In the genomic region with DNA sequence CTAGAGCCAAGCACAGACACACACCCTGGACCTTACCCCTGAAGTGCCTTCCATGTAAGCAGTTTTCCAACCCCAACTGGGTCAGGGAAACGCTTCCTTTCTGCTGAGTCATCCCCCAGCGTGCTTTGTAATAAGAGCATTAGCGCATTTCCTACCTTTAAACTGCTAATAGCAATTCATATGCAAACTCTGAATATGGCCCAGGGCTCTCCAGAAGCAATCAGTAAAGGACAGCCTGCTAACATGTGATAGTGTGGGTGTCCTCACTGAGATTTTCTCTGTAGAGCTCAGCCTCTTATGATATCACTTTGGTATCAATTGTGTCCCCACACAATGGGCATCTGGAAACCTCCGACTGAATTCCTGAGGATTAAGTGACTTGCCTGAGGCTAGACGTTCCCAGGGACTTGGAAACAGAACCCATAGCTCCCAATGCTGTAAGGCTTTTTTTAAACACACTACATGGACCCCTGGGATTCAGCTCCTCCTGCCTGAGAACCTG, we compare ENCODE assay signal across 23 cellular contexts. TPM values are rescaled to one million over a fixed set of nuclear protein-coding genes. Genes with fewer than 3 reads are reported as not detected.
DNase-seq lines count a peak whose midpoint lies in the region; ATAC-seq, FAIRE-seq and TF ChIP-seq lines count a peak whose summit lies in the region.
"Had no signal": no experiment of that assay in that cellular context is flagged by ENCODE, and none has a peak within 500 bp of the region (broad histone marks: within the 10 kb centered on the region; RNA-seq: fewer than 3 reads in every experiment).

No MANE protein-coding gene starts in this region.

- ATAC-seq in GM18858 (IDR thresholded peaks at IDR 0.05; ENCODE audit: unreplicated experiment) (no peak), HG03045 (IDR thresholded peaks at IDR 0.05; ENCODE audit: unreplicated experiment) (no peak)
- ATAC-seq: left lobe of liver, mucosa of descending colon had no signal

- no peak overlapping the region for H2BK120ac ChIP-seq in H9 (ENCODE audit: low read depth, low read length, poor library complexity, severe bottlenecking)

- no peak overlapping the region for H2BK5ac ChIP-seq in H9 (ENCODE audit: insufficient read length, low read length)

- H2BK15ac ChIP-seq in H9 (ENCODE audit: low read depth, low read length), result no peak overlapping the region

- H3K18ac ChIP-seq in H9 (ENCODE audit: insufficient read length, low read depth, low read length), result peak overlapping the region; percentile 11

- H3K36me3 ChIP-seq in BE2C, result peaks cover 4% of the 10 kb centered on the region; the same call in 1 of the 2 replicates
- H3K36me3 ChIP-seq in astrocyte (ENCODE audit: insufficient read depth, low read length), result no peaks in the 10 kb centered on the region
- H3K36me3 ChIP-seq: right atrium auricular region, tibial nerve had no signal

- H3K79me2 ChIP-seq in H9 (ENCODE audit: insufficient read depth, low read length) (peaks cover 17% of the 10 kb centered on the region; the same call in 1 of the 2 replicates), astrocyte (ENCODE audit: insufficient read depth, low read length) (no peaks in the 10 kb centered on the region)

- H3K27ac ChIP-seq in H9 (ENCODE audit: insufficient read length, low read depth, low read length) (peak overlapping the region; percentile 97), astrocyte (ENCODE audit: low read depth, low read length) (no peak overlapping the region)
- H3K27ac ChIP-seq: KMS-11, right atrium auricular region, tibial nerve had no signal

- H3K4me1 ChIP-seq in BE2C (peaks cover 10% of the 10 kb centered on the region), H9 (ENCODE audit: insufficient read depth, low read length) (peaks cover 23% of the 10 kb centered on the region), astrocyte (ENCODE audit: insufficient read depth, low read length) (no peaks in the 10 kb centered on the region)

- CTCF ChIA-PET in activated CD4-positive, alpha-beta memory T cell treated with anti-CD3 and anti-CD28 coated beads, Interleukin-2, amount 10 ng/mL, durations not matched to agents 7 days and 5 days (lab: Charles Lee), result no interaction called here

- H3K9me3 Mint-ChIP-seq in H9, result no peaks in the 10 kb centered on the region
- no peaks in the 10 kb centered on the region for H3K9me3 Mint-ChIP-seq in astrocyte (ENCODE audit: unreplicated experiment)
- H3K9me3 Mint-ChIP-seq in activated CD4-positive, alpha-beta memory T cell treated with anti-CD3 and anti-CD28 coated beads, Interleukin-2, amount 10 ng/mL, durations not matched to agents 7 days and 5 days, result peaks cover 5% of the 10 kb centered on the region

- H3K79me1 ChIP-seq in H9 (ENCODE audit: insufficient read depth, low read depth, low read length, poor library complexity, severe bottlenecking), result no peaks in the 10 kb centered on the region

- no peak for FAIRE-seq in astrocyte (lab: Jason Lieb, UNC)

- H3K36me3 Mint-ChIP-seq in H9 (ENCODE audit: insufficient read depth in 1 of 3, low read depth in 3 of 3), result peaks cover 4 to 30% (median 16%) of the 10 kb centered on the region in 3 experiments; a peak in 6 of 7 replicates
- peaks cover 5% of the 10 kb centered on the region for H3K36me3 Mint-ChIP-seq in astrocyte (ENCODE audit: low read depth, unreplicated experiment)
- peaks cover 3% of the 10 kb centered on the region for H3K36me3 Mint-ChIP-seq in activated CD4-positive, alpha-beta memory T cell treated with anti-CD3 and anti-CD28 coated beads, Interleukin-2, amount 10 ng/mL, durations not matched to agents 7 days and 5 days (ENCODE audit: low read depth)

- no peak overlapping the region for H2BK20ac ChIP-seq in H9 (ENCODE audit: low read depth, low read length, poor library complexity, severe bottlenecking)

- H3K4me2 ChIP-seq in H9 (ENCODE audit: insufficient read depth, insufficient read length, low read length) (peak overlapping the region; percentile 58), astrocyte (ENCODE audit: low read length) (no peak overlapping the region)
- H3K4me2 ChIP-seq: KMS-11 had no signal

- H4K91ac ChIP-seq in H9 (ENCODE audit: insufficient read length, low read depth, low read length), result no peak overlapping the region

- H4K8ac ChIP-seq in H9 (replicated peaks; ENCODE audit: insufficient read length, low read depth, low read length), result no peak overlapping the region

- H3K4me3 ChIP-seq in BE2C (ENCODE audit: low read depth, low read length) (no peak overlapping the region), astrocyte (ENCODE audit: insufficient read depth, low read depth, low read length) (no peak overlapping the region)
- H3K4me3 ChIP-seq: mucosa of descending colon, right atrium auricular region, tibial nerve had no signal

- POLR2A ChIA-PET in activated CD4-positive, alpha-beta memory T cell treated with anti-CD3 and anti-CD28 coated beads, Interleukin-2, amount 10 ng/mL, durations not matched to agents 7 days and 5 days (lab: Charles Lee), result no interaction called here

- peak overlapping the region; percentile 95 to 98 (median 97) for H3K27ac Mint-ChIP-seq in H9
- H3K27ac Mint-ChIP-seq in astrocyte (ENCODE audit: unreplicated experiment), result peak overlapping the region; percentile 60
- H3K27ac Mint-ChIP-seq in activated CD4-positive, alpha-beta memory T cell treated with anti-CD3 and anti-CD28 coated beads, Interleukin-2, amount 10 ng/mL, durations not matched to agents 7 days and 5 days, result no peak overlapping the region

- H2AK5ac ChIP-seq in H9 (ENCODE audit: insufficient read length, low read length), result no peak overlapping the region

- H3K9me3 ChIP-seq in BE2C (no peaks in the 10 kb centered on the region), H9 (ENCODE audit: control insufficient read depth, low read depth, low read length) (no peaks in the 10 kb centered on the region), astrocyte (ENCODE audit: insufficient read depth, low read depth, low read length) (no peaks in the 10 kb centered on the region)
- H3K9me3 ChIP-seq: right atrium auricular region, tibial nerve had no signal

- no peak overlapping the region for H4K5ac ChIP-seq in H9 (ENCODE audit: insufficient read length, low read depth, low read length)

- TF ChIP-seq CTCF in BE2C (IDR thresholded peaks at IDR 0.05; ENCODE audit: low read depth, low read length) (no peak), H9 (conservative IDR thresholded peaks at IDR 0.05) (no peak), astrocyte (IDR thresholded peaks at IDR 0.05; ENCODE audit: insufficient read depth, low read depth, low read length) (no peak)

- WGBS in H9 (ENCODE audit: extremely low coverage, insufficient read length, low lambda C conversion rate), result no CpG with 5 or more reads among the region's 5 CpGs

- DNase-seq in BE2C (peak; percentile 70), H9 (peak; percentile 84), astrocyte (ENCODE audit: low read depth) (no peak), iPS-NIHi11 (ENCODE audit: low spot score) (peak; percentile 59), A172 (ENCODE audit: low spot score) (no peak)
- no peak for DNase-seq in activated CD4-positive, alpha-beta memory T cell treated with anti-CD3 and anti-CD28 coated beads, Interleukin-2, amount 10 ng/mL, durations not matched to agents 7 days and 5 days
- DNase-seq: amniotic stem cell; central memory CD4-positive, alpha-beta T cell; GOT3; mucosa of descending colon; NCI-H2227 treated with DMSO at 0.1 percent for 48 hours; NK-92 treated with Interleukin-12 subunit alpha and Interleukin-12 subunit beta, amount 100 ng/mL, for 24 hours; occipital lobe; RPMI8226; stimulated activated CD4-positive, alpha-beta T cell treated with anti-CD3 and anti-CD28 coated beads, Interleukin-15, amount 100 ng/mL, for 24 hours; stimulated activated naive CD4-positive, alpha-beta T cell treated with Interleukin-2 at 50 U/mL for 16 hours; SW 1271 had no signal

- no peak overlapping the region for H3K9ac ChIP-seq in H9 (ENCODE audit: extremely low read depth, insufficient read length, low read length)
- H3K9ac ChIP-seq in astrocyte (ENCODE audit: low read length), result no peak overlapping the region
- H3K9ac ChIP-seq: KMS-11 had no signal

- H4K20me1 ChIP-seq in H9 (ENCODE audit: control insufficient read depth, insufficient read depth, insufficient read length) (no peaks in the 10 kb centered on the region), astrocyte (ENCODE audit: insufficient read depth, low read length) (no peaks in the 10 kb centered on the region)

- H3K4me1 Mint-ChIP-seq in H9 (peaks cover 77 to 83% of the 10 kb centered on the region in 2 experiments), astrocyte (ENCODE audit: low read depth, unreplicated experiment) (peaks cover 17% of the 10 kb centered on the region)
- H3K4me1 Mint-ChIP-seq in activated CD4-positive, alpha-beta memory T cell treated with anti-CD3 and anti-CD28 coated beads, Interleukin-2, amount 10 ng/mL, durations not matched to agents 7 days and 5 days, result no peaks in the 10 kb centered on the region

- peaks cover 9% of the 10 kb centered on the region for H3K23me2 ChIP-seq in H9 (ENCODE audit: insufficient read length, low read depth, low read length, poor library complexity, severe bottlenecking)

- no peaks in the 10 kb centered on the region for H3K27me3 ChIP-seq in BE2C
- H3K27me3 ChIP-seq in H9 (ENCODE audit: insufficient read depth, low read length), result no peaks in the 10 kb centered on the region
- peaks cover 10% of the 10 kb centered on the region for H3K27me3 ChIP-seq in astrocyte (ENCODE audit: insufficient read depth, low read length)
- H3K27me3 ChIP-seq: right atrium auricular region had no signal

- H3K4ac ChIP-seq in H9 (ENCODE audit: low read depth, low read length), result no peak overlapping the region

- H3K56ac ChIP-seq in H9 (ENCODE audit: insufficient read length, low read depth, low read length), result no peak overlapping the region

- H3T11ph ChIP-seq in H9 (ENCODE audit: low read length), result no peak overlapping the region

- H2AFZ ChIP-seq in H9 (ENCODE audit: low read length), result no peak overlapping the region
- H2AFZ ChIP-seq in astrocyte (ENCODE audit: low read depth, low read length), result no peak overlapping the region

- H3K27me3 Mint-ChIP-seq in H9 (ENCODE audit: low read depth), result peaks cover 5% of the 10 kb centered on the region; the same call in 1 of the 2 replicates
- H3K27me3 Mint-ChIP-seq in astrocyte (ENCODE audit: low read depth, unreplicated experiment), result peaks cover 3% of the 10 kb centered on the region
- H3K27me3 Mint-ChIP-seq in activated CD4-positive, alpha-beta memory T cell treated with anti-CD3 and anti-CD28 coated beads, Interleukin-2, amount 10 ng/mL, durations not matched to agents 7 days and 5 days, result peaks cover 8% of the 10 kb centered on the region

- no peak overlapping the region for H2BK12ac ChIP-seq in H9 (ENCODE audit: insufficient read length, low read depth, low read length)

- peak overlapping the region; percentile 47 to 74 for H3K4me3 Mint-ChIP-seq in H9
- H3K4me3 Mint-ChIP-seq in astrocyte (ENCODE audit: unreplicated experiment), result peak overlapping the region; percentile 66
- no peak overlapping the region for H3K4me3 Mint-ChIP-seq in activated CD4-positive, alpha-beta memory T cell treated with anti-CD3 and anti-CD28 coated beads, Interleukin-2, amount 10 ng/mL, durations not matched to agents 7 days and 5 days

- H3K23ac ChIP-seq in H9 (ENCODE audit: insufficient read length, low read depth, low read length), result no peak overlapping the region

- no peak overlapping the region for H3K14ac ChIP-seq in H9 (ENCODE audit: insufficient read depth, low read length)

RNA-seq across cellular contexts. Expression of gene GABRB3, which starts 5.6 kb away (rescaled TPM):
- polyA plus RNA-seq in BE2C (2012; ENCODE audit: insufficient read depth, insufficient read length, low read depth), result 61.2 TPM
- total RNA-seq in H9 (2021), result 98.2 and 112 TPM in 2 replicates
- total RNA-seq in astrocyte, result 43.2 and 47.9 TPM in 2 replicates
- not detected for total RNA-seq in activated CD4-positive, alpha-beta memory T cell treated with anti-CD3 and anti-CD28 coated beads, Interleukin-2, amount 10 ng/mL, durations not matched to agents 7 days and 5 days
- total RNA-seq in A172 (2014; rRNA removed; shearing (Covaris generic)), result not detected in 2 replicates

Comparison
In these comparisons a context has a peak if more than half of its experiments do, and no peak if none do; other contexts are left out.
1. DNase-seq: peak in BE2C (single experiment), H9 (single experiment) and iPS-NIHi11 (single experiment); none in astrocyte (single experiment), activated CD4-positive, alpha-beta memory T cell treated with anti-CD3 and anti-CD28 coated beads, Interleukin-2, amount 10 ng/mL, durations not matched to agents 7 days and 5 days (single experiment) and A172 (single experiment).
2. RNA of gene GABRB3, which starts 5.6 kb away (total RNA-seq): 98.2 to 112 TPM in H9 and 43.2 to 47.9 TPM in astrocyte; not detected in activated CD4-positive, alpha-beta memory T cell treated with anti-CD3 and anti-CD28 coated beads, Interleukin-2, amount 10 ng/mL, durations not matched to agents 7 days and 5 days and not detected in A172; every median in the first group is over 10 times any median in the second.